Comparison of ENCODE assay signal across 1 cellular context in genomic region chr4:88158360-88159136, GRCh38.
TF ChIP-seq lines count a peak whose summit lies in the region.

Gene ABCG2, minus strand, starts transcription at chr4:88158639. Its CDS starts 18,644 bp downstream, at chr4:88139995.

TF ChIP-seq in HepG2, 621 proteins besides CTCF, POLR2A, EP300 and RAD21 (continued from another document and continues in another):
- TF ChIP-seq ZBTB49 (CRISPR knock-in tag; IDR thresholded peaks at IDR 0.05; ENCODE audit: borderline replicate concordance): no peak
- peak; percentile 28; the same call in 1 of the 2 replicates for TF ChIP-seq ZNF768 (CRISPR knock-in tag; IDR thresholded peaks at IDR 0.05)
- peak; percentile 69 for TF ChIP-seq ZHX1 (CRISPR knock-in tag; IDR thresholded peaks at IDR 0.05; ENCODE audit: low read depth)
- TF ChIP-seq ZNF264 (CRISPR knock-in tag; IDR thresholded peaks at IDR 0.05): peak; percentile 78; the same call in 1 of the 2 replicates
- no peak for TF ChIP-seq NFE2L2 (IDR thresholded peaks at IDR 0.05; ENCODE audit: low read length)
- TF ChIP-seq PAWR (CRISPR knock-in tag; IDR thresholded peaks at IDR 0.05; ENCODE audit: borderline replicate concordance): no peak
- no peak for TF ChIP-seq RARA (CRISPR knock-in tag; IDR thresholded peaks at IDR 0.05)
- TF ChIP-seq PRDM4 (CRISPR knock-in tag; IDR thresholded peaks at IDR 0.05; ENCODE audit: borderline replicate concordance): no peak
- TF ChIP-seq GATAD2A (CRISPR knock-in tag; IDR thresholded peaks at IDR 0.05): no peak
- TF ChIP-seq NR1H2 (CRISPR knock-in tag; IDR thresholded peaks at IDR 0.05; ENCODE audit: borderline replicate concordance, low read depth): no peak
- no peak for TF ChIP-seq ZNF383 (CRISPR knock-in tag; IDR thresholded peaks at IDR 0.05; ENCODE audit: borderline replicate concordance)
- TF ChIP-seq ZNF678 (CRISPR knock-in tag; IDR thresholded peaks at IDR 0.05): no peak
- no peak for TF ChIP-seq ZNF260 (CRISPR knock-in tag; IDR thresholded peaks at IDR 0.05; ENCODE audit: borderline replicate concordance, low read depth)
- TF ChIP-seq THAP9 (CRISPR knock-in tag; IDR thresholded peaks at IDR 0.05; ENCODE audit: borderline replicate concordance): peak; percentile 66; the same call in 1 of the 2 replicates
- TF ChIP-seq GTF3A (CRISPR knock-in tag; conservative IDR thresholded peaks at IDR 0.05): no peak
- TF ChIP-seq ZBTB2 (CRISPR knock-in tag; IDR thresholded peaks at IDR 0.05; ENCODE audit: low read depth): no peak
- TF ChIP-seq ZFP36 (IDR thresholded peaks at IDR 0.05; ENCODE audit: borderline replicate concordance, low read depth, low read length, partially characterized antibody): no peak
- TF ChIP-seq ZGPAT (CRISPR knock-in tag; IDR thresholded peaks at IDR 0.05): peak; percentile 33; the same call in 1 of the 2 replicates
- TF ChIP-seq NONO (IDR thresholded peaks at IDR 0.05): no peak
- peak; percentile 70; the same call in 1 of the 2 replicates for TF ChIP-seq NONO (CRISPR knock-in tag; conservative IDR thresholded peaks at IDR 0.05)
- TF ChIP-seq LBX2 (CRISPR knock-in tag; IDR thresholded peaks at IDR 0.05; ENCODE audit: borderline replicate concordance): peak; percentile 54; the same call in 1 of the 2 replicates
- TF ChIP-seq ZSCAN21 (CRISPR knock-in tag; IDR thresholded peaks at IDR 0.05; ENCODE audit: borderline replicate concordance): peak; percentile 70
- no peak for TF ChIP-seq KLF12 (CRISPR knock-in tag; IDR thresholded peaks at IDR 0.05; ENCODE audit: borderline replicate concordance)
- TF ChIP-seq RXRA (CRISPR knock-in tag; IDR thresholded peaks at IDR 0.05): peak; percentile 54; the same call in 1 of the 2 replicates
- 0 out of 2 replicates have a peak, but pooled peaks have one; percentile 71 for TF ChIP-seq MXD1 (CRISPR knock-in tag; IDR thresholded peaks at IDR 0.05)
- TF ChIP-seq GFI1 (CRISPR knock-in tag; IDR thresholded peaks at IDR 0.05; ENCODE audit: borderline replicate concordance): no peak
- no peak for TF ChIP-seq HNRNPLL (IDR thresholded peaks at IDR 0.05; ENCODE audit: low read depth, low read length, poor library complexity, severe bottlenecking)
- TF ChIP-seq SMC3 (IDR thresholded peaks at IDR 0.05; ENCODE audit: low read length): no peak
- no peak for TF ChIP-seq ZNF44 (CRISPR knock-in tag; IDR thresholded peaks at IDR 0.05)
- TF ChIP-seq ZNF280B (CRISPR knock-in tag; IDR thresholded peaks at IDR 0.05; ENCODE audit: borderline replicate concordance): peak; percentile 71; the same call in 1 of the 2 replicates
- no peak for TF ChIP-seq ZNF567 (CRISPR knock-in tag; IDR thresholded peaks at IDR 0.05; ENCODE audit: borderline replicate concordance)
- no peak for TF ChIP-seq ZNF430 (CRISPR knock-in tag; IDR thresholded peaks at IDR 0.05)
- TF ChIP-seq STAG1 (CRISPR knock-in tag; IDR thresholded peaks at IDR 0.05): no peak
- TF ChIP-seq FUBP1 (CRISPR knock-in tag; IDR thresholded peaks at IDR 0.05; ENCODE audit: borderline replicate concordance): no peak
- no peak for TF ChIP-seq ZNF713 (CRISPR knock-in tag; IDR thresholded peaks at IDR 0.05)
- peak; percentile 81; the same call in 1 of the 2 replicates for TF ChIP-seq SALL1 (CRISPR knock-in tag; IDR thresholded peaks at IDR 0.05)
- TF ChIP-seq POLR2G (IDR thresholded peaks at IDR 0.05; ENCODE audit: low read depth, low read length): peak; percentile 66; the same call in 1 of the 2 replicates
- peak; percentile 15; the same call in 1 of the 2 replicates for TF ChIP-seq MED1 (CRISPR knock-in tag; IDR thresholded peaks at IDR 0.05)
- TF ChIP-seq ZNF761 (CRISPR knock-in tag; conservative IDR thresholded peaks at IDR 0.05): 0 out of 2 replicates have a peak, but pooled peaks have one; percentile 51
- peak; percentile 75; the same call in 1 of the 2 replicates for TF ChIP-seq ZFP91 (CRISPR knock-in tag; IDR thresholded peaks at IDR 0.05; ENCODE audit: borderline replicate concordance)
- no peak for TF ChIP-seq MATR3 (CRISPR knock-in tag; IDR thresholded peaks at IDR 0.05)
